In genomic region chr16:58127033-58127556, GRCh38 we compare ENCODE assay signal across 8 cellular contexts. TPM values are rescaled to one million over a fixed set of nuclear protein-coding genes. Genes with fewer than 3 reads are reported as not detected.
DNase-seq lines count a peak whose midpoint lies in the region; ATAC-seq, FAIRE-seq and TF ChIP-seq lines count a peak whose summit lies in the region.

No MANE protein-coding gene starts in this region.

- H4K20me1 ChIP-seq in endothelial cell of umbilical vein (replicated peaks; ENCODE audit: control insufficient read depth, extremely low read depth, insufficient read depth, low read length) = peaks cover 3% of the 10 kb centered on the region

- dilution Hi-C loops in endothelial cell of umbilical vein (cut with MboI; ENCODE audit: extremely low pct_ligation_motif_present, low sequenced_read_pairs) = no loop called here

- no peaks in the 10 kb centered on the region for H3K9me3 Mint-ChIP-seq in T-cell

- H3K27ac ChIP-seq in HEK293 (ENCODE audit: extremely low read depth, low read depth, low read length) (no peak overlapping the region), endothelial cell of umbilical vein (ENCODE audit: insufficient read depth, low read depth, low read length) (peak overlapping the region; percentile 46)

- peak; percentile 82 for FAIRE-seq in endothelial cell of umbilical vein (lab: Jason Lieb, UNC)

- in situ Hi-C loops in Caki2 (cut with HindIII; ENCODE audit: low pct_unique_long_range_greater_than_20kb, low sequenced_read_pairs) = loop anchor here (10.0 kb wide), 1 partner anchor 102 kb away; the partner anchor contains the start of gene MMP15

- H3K4me3 ChIP-seq in HEK293 (ENCODE audit: low read depth, low read length) (peak overlapping the region; percentile 83), endothelial cell of umbilical vein (replicated peaks in 1 of 3; ENCODE audit: insufficient read depth in 1 of 3, low read depth in 1 of 3, low read length in 3 of 3) (peak overlapping the region in 1 of 3 experiments; percentile 72), neuron (ENCODE audit: low read length) (peak overlapping the region; percentile 96)

- CTCF ChIA-PET in HEK293 (lab: Yijun Ruan, JAX) = interaction anchor here (0.6 to 2.6 kb wide), 17 partner anchors 9 to 1350 kb away, joined by 3 to 13 read pairs (median 3); partner anchors contain the start of gene ZNF319
- CTCF ChIA-PET in T-cell (lab: Charles Lee) = interaction anchor here (0.5 to 1.5 kb wide), 6 partner anchors 10 to 391 kb away, joined by 3 to 9 read pairs (median 4); partner anchors contain the start of gene KATNB1 (in 1 of the 2)
- CTCF ChIA-PET in endothelial cell of umbilical vein (lab: Charles Lee) = interaction anchor here (1.0 to 4.3 kb wide), 9 partner anchors 11 to 228 kb away, joined by 3 to 48 read pairs (median 5); partner anchors contain the start of gene MMP15

- no peak for TF ChIP-seq POLR2A in endothelial cell of umbilical vein (IDR thresholded peaks at IDR 0.05; ENCODE audit: low read depth, low read length)

- H3K36me3 ChIP-seq in HEK293 (ENCODE audit: control insufficient read depth in 2 of 2, insufficient read depth in 1 of 2, low read length in 2 of 2) (no peaks in the 10 kb centered on the region), endothelial cell of umbilical vein (ENCODE audit: control insufficient read depth in 2 of 2, extremely low read depth in 1 of 2, insufficient read depth in 2 of 2, low read length in 2 of 2) (no peaks in the 10 kb centered on the region), neuron (ENCODE audit: insufficient read depth, low read length) (peaks cover 5% of the 10 kb centered on the region)

- H3K4me3 Mint-ChIP-seq in T-cell = peak overlapping the region; percentile 80 to 89 (median 88)

- H3K79me2 ChIP-seq in endothelial cell of umbilical vein (ENCODE audit: control insufficient read depth, insufficient read depth, low read length) = peaks cover 49% of the 10 kb centered on the region

- H3K4me2 ChIP-seq in endothelial cell of umbilical vein (ENCODE audit: insufficient read depth, low read length) = peak overlapping the region; percentile 84

- intact Hi-C loops in endothelial cell of umbilical vein (cut with micrococcal nuclease) = loop anchor here (10.0 kb wide), 1 partner anchor 392 kb away; the partner anchor contains the start of gene KATNB1

- H3K4me1 ChIP-seq in HEK293 (ENCODE audit: control insufficient read depth, insufficient read depth, low read length) = peaks cover 18% of the 10 kb centered on the region
- H3K4me1 ChIP-seq in endothelial cell of umbilical vein (ENCODE audit: control insufficient read depth, extremely low read depth, insufficient read depth, low read length) = peaks cover 30% of the 10 kb centered on the region
- peaks cover 40% of the 10 kb centered on the region for H3K4me1 ChIP-seq in neuron (ENCODE audit: insufficient read depth, low read length)

- ATAC-seq in T-cell (replicated peaks in 1 of 4) = peak in 1 of 4 experiments; percentile 46

- TF ChIP-seq CTCF in HEK293 (tag by site-specific recombination; IDR thresholded peaks at IDR 0.05) (peak; percentile 62), endothelial cell of umbilical vein (IDR thresholded peaks at IDR 0.05; ENCODE audit: extremely low read depth in 1 of 2, insufficient read depth in 1 of 2, low read depth in 1 of 2, low read length in 2 of 2) (peak in 1 of 2 donors; percentile 16)

- BruUV-seq in endothelial cell of umbilical vein (replicated peaks; lab: Mats Ljungman, UMichigan) = no TSS peak

- H2AFZ ChIP-seq in endothelial cell of umbilical vein (ENCODE audit: low read depth, low read length) = no peak overlapping the region
- no peak overlapping the region for H2AFZ ChIP-seq in neuron (ENCODE audit: low read depth, low read length)

- DNase-seq in Caki2 (ENCODE audit: low read depth) = peak; percentile 45
- DNase-seq in T-cell = peak in 28 of 34 experiments; percentile 14 to 67 (median 44)
- peak; percentile 84 for DNase-seq in endothelial cell of umbilical vein (ENCODE audit: low read depth, low spot score)
- no peak for DNase-seq in NCI-H2196 (lab: John Stamatoyannopoulos, UW; ENCODE audit: unreplicated experiment)
- no peak for DNase-seq in stimulated activated CD4-positive, alpha-beta T cell treated with anti-CD3 and anti-CD28 coated beads, Interleukin-4, amount 100 ng/mL, for 4 hours
- DNase-seq in NCI-H187 (lab: John Stamatoyannopoulos, UW) = no peak

- POLR2A ChIA-PET in HEK293 (lab: Yijun Ruan, JAX) (interaction anchor here (0.5 to 1.4 kb wide), 3 partner anchors 102 to 319 kb away, joined by 3 to 4 read pairs (median 3); partner anchors contain the start of gene USB1), T-cell (lab: Charles Lee) (interaction anchor here in 1 of 2 donors (0.5 to 1.0 kb wide), 2 partner anchors 11 to 102 kb away, joined by 3 to 4 read pairs; no protein-coding TSS in a partner anchor), endothelial cell of umbilical vein (lab: Charles Lee) (no interaction called here)

- peak overlapping the region; percentile 82 for H3K27ac Mint-ChIP-seq in T-cell

- no peaks in the 10 kb centered on the region for H3K27me3 Mint-ChIP-seq in T-cell

- no peaks in the 10 kb centered on the region for H3K9me1 ChIP-seq in endothelial cell of umbilical vein (replicated peaks; ENCODE audit: control insufficient read depth, extremely low read depth, insufficient read depth, low read length)

- H3K36me3 Mint-ChIP-seq in T-cell = no peaks in the 10 kb centered on the region

- H3K9me3 ChIP-seq in HEK293 (ENCODE audit: control insufficient read depth, insufficient read depth, low read depth, low read length) (no peaks in the 10 kb centered on the region), endothelial cell of umbilical vein (replicated peaks; ENCODE audit: control insufficient read depth, insufficient read depth, low read length) (no peaks in the 10 kb centered on the region), neuron (ENCODE audit: low read length) (no peaks in the 10 kb centered on the region)

- H3K27me3 ChIP-seq in endothelial cell of umbilical vein (ENCODE audit: control insufficient read depth in 2 of 2, insufficient read depth in 2 of 2, low read length in 2 of 2) = no peaks in the 10 kb centered on the region
- H3K27me3 ChIP-seq in neuron (ENCODE audit: insufficient read depth, low read length) = no peaks in the 10 kb centered on the region

- H3K4me1 Mint-ChIP-seq in T-cell = peaks cover 51 to 56% (median 55%) of the 10 kb centered on the region in 3 donors

- H3K9ac ChIP-seq in endothelial cell of umbilical vein (replicated peaks; ENCODE audit: extremely low read depth, insufficient read depth, low read length) = peak overlapping the region; percentile 10

TF ChIP-seq in HEK293, 187 proteins besides CTCF, POLR2A, EP300 and RAD21 (continues in another document):
- TF ChIP-seq SP3 (tag by site-specific recombination; IDR thresholded peaks at IDR 0.05) (no peak), MYNN (tag by site-specific recombination; IDR thresholded peaks at IDR 0.05; ENCODE audit: borderline replicate concordance) (peak; percentile 87), ZNF510 (tag by site-specific recombination; IDR thresholded peaks at IDR 0.05; ENCODE audit: insufficient replicate concordance) (no peak), ZBTB1 (tag by site-specific recombination; IDR thresholded peaks at IDR 0.05) (no peak), ZNF311 (tag by site-specific recombination; IDR thresholded peaks at IDR 0.05; ENCODE audit: borderline replicate concordance) (no peak), ZNF701 (tag by site-specific recombination; IDR thresholded peaks at IDR 0.05) (no peak), ZNF514 (tag by site-specific recombination; IDR thresholded peaks at IDR 0.05) (no peak), ZNF530 (tag by site-specific recombination; IDR thresholded peaks at IDR 0.05; ENCODE audit: low read depth) (no peak)

TF ChIP-seq in endothelial cell of umbilical vein, 7 proteins besides CTCF, POLR2A, EP300 and RAD21:
- TF ChIP-seq MAX (IDR thresholded peaks at IDR 0.05; ENCODE audit: insufficient read depth, insufficient read length) (peak; percentile 65), POLR2AphosphoS5 (IDR thresholded peaks at IDR 0.05; ENCODE audit: insufficient read depth, low read depth, low read length) (no peak)

RNA-seq across cellular contexts. Expression of gene CFAP20, which starts 2.1 kb away (rescaled TPM):
- total RNA-seq in Caki2 (2014; rRNA removed; shearing (Covaris generic); ENCODE audit: low replicate concordance) = 160 and 172 TPM in 2 replicates
- total RNA-seq in T-cell (100 to 1,000 TPM in 1 of 5 donors, 10 to 100 TPM in 4; 27.4 to 105 (median 33.1) TPM), endothelial cell of umbilical vein (44.7 and 46.8 TPM in 2 replicates)
- polyA plus RNA-seq in endothelial cell of umbilical vein = 65.5 and 70.9 TPM in 2 replicates
- polyA plus RNA-seq in endothelial cell of umbilical vein (2011; cell fraction: cytosol; rRNA removed) = 68.3 and 74.2 TPM in 2 replicates
- polyA plus RNA-seq in endothelial cell of umbilical vein (2011; cell fraction: nucleus; rRNA removed) = 59.4 and 64.4 TPM in 2 replicates
- 50.3 and 52.0 TPM in 2 replicates for polyA plus RNA-seq in endothelial cell of umbilical vein (2012)
- 36.9 and 48.1 TPM in 2 replicates for polyA minus RNA-seq in endothelial cell of umbilical vein
- polyA minus RNA-seq in endothelial cell of umbilical vein (2011; cell fraction: cytosol; rRNA and poly(A)+ RNA removed) = 40.9 TPM
- 25.1 and 28.5 TPM in 2 replicates for polyA minus RNA-seq in endothelial cell of umbilical vein (2011; cell fraction: nucleus; rRNA and poly(A)+ RNA removed)

Comparison
In these comparisons a context has a peak if more than half of its experiments do, and no peak if none do; other contexts are left out.
1. DNase-seq: peak in Caki2 (single experiment), T-cell (28 of 34) and endothelial cell of umbilical vein (single experiment); none in NCI-H2196 (single experiment), stimulated activated CD4-positive, alpha-beta T cell treated with anti-CD3 and anti-CD28 coated beads, Interleukin-4, amount 100 ng/mL, for 4 hours (0 of 2) and NCI-H187 (0 of 2).